Comparison of ENCODE assay signal across 11 cellular contexts in genomic region chr21:36542312-36543101, GRCh38.
DNase-seq lines count a peak whose midpoint lies in the region; ATAC-seq, FAIRE-seq and TF ChIP-seq lines count a peak whose summit lies in the region.
"Had no signal": no experiment of that assay in that cellular context is flagged by ENCODE, and none has a peak within 500 bp of the region (broad histone marks: within the 10 kb centered on the region; RNA-seq: fewer than 3 reads in every experiment).

No MANE protein-coding gene starts in this region.

- TF ChIP-seq POLR2A in GM12892 (IDR thresholded peaks at IDR 0.05; ENCODE audit: low read depth, low read length) (peak; percentile 86), spleen (IDR thresholded peaks at IDR 0.05) (no peak), thyroid gland (IDR thresholded peaks at IDR 0.05) (no peak)

- no peak overlapping the region for H3K4me3 ChIP-seq in spleen
- no peak overlapping the region for H3K4me3 ChIP-seq in thyroid gland (replicated peaks in 1 of 3)

- H3K27ac ChIP-seq in spleen, result no peak overlapping the region
- H3K27ac ChIP-seq in thyroid gland, result no peak overlapping the region

- FAIRE-seq in GM12892 (lab: Jason Lieb, UNC), result peak; percentile 97

- peak; percentile 38 for TF ChIP-seq CTCF in GM20000 (IDR thresholded peaks at IDR 0.05; ENCODE audit: extremely low read depth, missing control alignments)
- TF ChIP-seq CTCF in spleen (IDR thresholded peaks at IDR 0.05 in 8 of 11, conservative IDR thresholded peaks at IDR 0.05 in 3 of 11), result peak in 1 of 11 experiments; percentile 5
- no peak for TF ChIP-seq CTCF in thyroid gland (IDR thresholded peaks at IDR 0.05)

- peaks cover 0 to 56% (median 7%) of the 10 kb centered on the region in 7 donors for H3K27me3 ChIP-seq in spleen (replicated peaks in 1 of 7)
- H3K27me3 ChIP-seq in thyroid gland, result no peaks in the 10 kb centered on the region

- DNase-seq in GM12892 (ENCODE audit: insufficient read length), result peak; percentile 64
- DNase-seq in GM20000 (ENCODE audit: low spot score), result peak; percentile 75
- peak; percentile 5 for DNase-seq in glomerular visceral epithelial cell (ENCODE audit: extremely low spot score)
- DNase-seq in hypothalamus (lab: John Stamatoyannopoulos, UW), result no peak
- no peak for DNase-seq in spleen
- no peak for DNase-seq in DMS53 (lab: John Stamatoyannopoulos, UW)
- DNase-seq in thyroid gland, result no peak
- DNase-seq: GF-D8, islet precursor cell, NCI-H510A treated with DMSO at 0.1 percent for 48 hours had no signal

- 12 to 27% (median 18%) methylated on average over 28 to 34 of the region's 34 CpGs for WGBS in spleen, 5 donors
- 20 to 26% methylated on average over 19 to 21 of the region's 34 CpGs for WGBS in thyroid gland, 2 donors

- H3K4me1 ChIP-seq in spleen, result peaks cover 0 to 5% (median 0%) of the 10 kb centered on the region in 6 donors
- H3K4me1 ChIP-seq in thyroid gland, result no peaks in the 10 kb centered on the region

- ATAC-seq in HG03354 (IDR thresholded peaks at IDR 0.05; ENCODE audit: poor library complexity, severe bottlenecking, unreplicated experiment), result peak; percentile 72

- H3K9me3 ChIP-seq in spleen (no peaks in the 10 kb centered on the region), thyroid gland (no peaks in the 10 kb centered on the region)

- H3K36me3 ChIP-seq in spleen, result no peaks in the 10 kb centered on the region
- H3K36me3 ChIP-seq in thyroid gland, result no peaks in the 10 kb centered on the region

- intact Hi-C loops in spleen (cut with DNase I; ENCODE audit: low total_unique reads), result no loop called here
- intact Hi-C loops in thyroid gland (cut with DNase I), result no loop called here

Comparison
In these comparisons a context has a peak if more than half of its experiments do, and no peak if none do; other contexts are left out.
1. DNase-seq: peak in GM12892 (single experiment), GM20000 (single experiment) and glomerular visceral epithelial cell (single experiment); none in hypothalamus (0 of 51), spleen (single experiment), DMS53 (single experiment) and thyroid gland (0 of 2).